8 cellular contexts compared by ENCODE assay signal in the genomic region with DNA sequence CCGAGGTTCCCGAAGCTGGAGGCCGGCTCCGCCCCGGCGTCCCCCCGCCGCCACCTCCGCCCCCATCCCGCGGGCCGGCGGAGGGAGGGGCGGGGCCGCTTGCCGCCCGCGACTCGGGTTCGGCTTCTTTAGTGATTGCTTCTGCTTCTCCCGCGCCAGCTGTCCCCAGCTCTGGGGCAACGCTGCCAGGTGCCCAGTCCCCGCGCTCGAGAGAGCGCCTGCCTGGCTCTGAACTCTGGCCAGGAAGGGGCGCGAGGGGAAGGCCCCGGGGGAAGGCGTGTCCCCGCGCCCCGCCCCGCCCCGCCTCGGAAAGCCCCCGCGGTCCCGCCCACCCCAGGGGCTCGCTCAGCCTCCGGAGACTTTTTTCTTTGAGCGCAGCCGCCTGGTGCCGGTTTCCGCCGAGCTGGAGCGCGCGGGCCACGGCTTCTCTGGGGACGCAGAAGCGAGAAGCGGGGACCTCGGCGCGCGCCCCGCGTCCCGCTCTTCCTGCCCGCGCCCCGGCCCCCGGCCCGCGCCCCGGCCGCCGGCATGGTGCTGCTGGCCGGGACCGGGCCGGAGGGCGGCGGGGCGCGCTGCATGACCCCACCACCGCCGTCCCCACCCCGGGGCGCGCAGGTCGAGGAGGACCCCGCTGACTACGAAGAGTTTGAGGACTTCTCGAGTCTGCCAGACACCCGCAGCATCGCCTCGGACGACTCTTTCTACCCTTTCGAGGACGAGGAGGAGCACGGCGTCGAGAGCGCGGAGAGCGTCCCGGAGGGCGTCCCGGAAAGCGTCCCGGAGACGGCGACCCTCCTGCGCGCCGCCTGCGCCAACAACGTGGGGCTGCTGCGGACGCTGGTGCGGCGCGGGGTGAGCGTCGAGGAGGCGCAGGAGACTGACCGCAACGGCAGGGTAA. TPM values are rescaled to one million over a fixed set of nuclear protein-coding genes. Genes with fewer than 3 reads are reported as not detected.
A peak's percentile ranks its signal among the peaks of the same experiment; 100 is the strongest.
DNase-seq lines count a peak whose midpoint lies in the region; ATAC-seq and TF ChIP-seq lines count a peak whose summit lies in the region.

ANKRD33B (plus strand) TSS at position 131 of the 898 bp plus-strand sequence; CDS start at position 529, 398 bp downstream.

- H3K27ac ChIP-seq in coronary artery: peak within 1 kb of the TSS; percentile 53 to 73

- DNase-seq in 8988T: peak; percentile 92
- peak; percentile 74 to 94 for DNase-seq in NCI-H446 (lab: John Stamatoyannopoulos, UW)
- peak; percentile 63 to 72 for DNase-seq in activated CD4-positive, alpha-beta T cell treated with anti-CD3 and anti-CD28 coated beads for 24 hours (ENCODE audit: low read depth in 2 of 2)
- DNase-seq in coronary artery (ENCODE audit: low spot score): no peak
- DNase-seq in lung microvascular endothelial cell (ENCODE audit: low read depth in 2 of 2): peak; percentile 62 to 83
- DNase-seq in stimulated activated CD8-positive, alpha-beta memory T cell treated with anti-CD3 and anti-CD28 coated beads, Interleukin-15, amount 100 ng/mL, for 4 hours (ENCODE audit: low read depth in 2 of 2): peak; percentile 57 to 71

- H3K4me3 ChIP-seq in coronary artery: peak within 1 kb of the TSS; percentile 80

- TF ChIP-seq CTCF in coronary artery (IDR thresholded peaks at IDR 0.05): no peak

- ATAC-seq in GM18867 (IDR thresholded peaks at IDR 0.05; ENCODE audit: unreplicated experiment) (peak; percentile 62), HG03064 (IDR thresholded peaks at IDR 0.05; ENCODE audit: low read depth, unreplicated experiment) (peak; percentile 54)

RNA-seq across cellular contexts. Expression of gene ANKRD33B, which starts in this region (rescaled TPM):
- total RNA-seq in lung microvascular endothelial cell: 1.4 and 2.6 TPM in 2 replicates
